Comparison of ENCODE assay signal across 8 cellular contexts in genomic region chrX:118116308-118117068, GRCh38. TPM values are rescaled to one million over a fixed set of nuclear protein-coding genes. Genes with fewer than 3 reads are reported as not detected.
DNase-seq lines count a peak whose midpoint lies in the region; ATAC-seq and TF ChIP-seq lines count a peak whose summit lies in the region.

KLHL13 (minus strand) TSS chrX:118116810; CDS start chrX:118028473, 88,337 bp downstream.

- peak; percentile 54 for DNase-seq in activated CD4-positive, alpha-beta T cell treated with anti-CD3 and anti-CD28 coated beads, Interleukin-2, amount 10 ng/mL, durations not matched to agents 24 days and 14 days
- no peak for DNase-seq in activated CD4-positive, alpha-beta T cell treated with anti-CD3 and anti-CD28 coated beads for 4 hours
- DNase-seq in NCI-H146 (lab: John Stamatoyannopoulos, UW) = peak; percentile 79
- peak; percentile 60 for DNase-seq in astrocyte of the hippocampus (ENCODE audit: low read depth, low spot score)
- DNase-seq in hepatocyte (ENCODE audit: low spot score) = peak; percentile 64
- peak; percentile 83 for DNase-seq in posterior vena cava (ENCODE audit: low spot score)
- DNase-seq in NCI-H2029 treated with DMSO at 0.1 percent for 48 hours (lab: John Stamatoyannopoulos, UW) = no peak

- H3K27ac ChIP-seq in hepatocyte = peak within 1 kb of the TSS; percentile 78

- H3K4me3 Mint-ChIP-seq in activated CD4-positive, alpha-beta T cell treated with anti-CD3 and anti-CD28 coated beads, Interleukin-2, amount 10 ng/mL, durations not matched to agents 24 days and 14 days = peak within 1 kb of the TSS; percentile 76

- H3K9me3 ChIP-seq in hepatocyte (ENCODE audit: low read depth) = no peaks in the 10 kb centered on the region

- peaks cover 4% of the 10 kb centered on the region for H4K20me1 ChIP-seq in hepatocyte (ENCODE audit: insufficient read depth, poor library complexity, severe bottlenecking)

- peaks cover 18% of the 10 kb centered on the region for H3K27me3 Mint-ChIP-seq in activated CD4-positive, alpha-beta T cell treated with anti-CD3 and anti-CD28 coated beads, Interleukin-2, amount 10 ng/mL, durations not matched to agents 24 days and 14 days

- no peak for TF ChIP-seq CTCF in hepatocyte (IDR thresholded peaks at IDR 0.05; ENCODE audit: poor library complexity)

- peaks cover 4% of the 10 kb centered on the region for H3K4me1 ChIP-seq in hepatocyte (ENCODE audit: insufficient read depth)

- intact Hi-C loops in activated CD4-positive, alpha-beta T cell treated with anti-CD3 and anti-CD28 coated beads, Interleukin-2, amount 10 ng/mL, durations not matched to agents 24 days and 14 days (cut with micrococcal nuclease) = no loop called here
- intact Hi-C loops in posterior vena cava (cut with DNase I) = no loop called here

- no peaks in the 10 kb centered on the region for H3K36me3 ChIP-seq in hepatocyte (replicated peaks; ENCODE audit: insufficient read depth, low read depth)

- H3K36me3 Mint-ChIP-seq in activated CD4-positive, alpha-beta T cell treated with anti-CD3 and anti-CD28 coated beads, Interleukin-2, amount 10 ng/mL, durations not matched to agents 24 days and 14 days (ENCODE audit: low read depth) = no peaks in the 10 kb centered on the region

- H3K4me2 ChIP-seq in hepatocyte = peak within 1 kb of the TSS; percentile 78

- ATAC-seq in HG02763 (IDR thresholded peaks at IDR 0.05; ENCODE audit: unreplicated experiment) = no peak

- 39% methylated on average over 47 of the region's 71 CpGs for WGBS in hepatocyte (ENCODE audit: low lambda C conversion rate, missing lambda C conversion rate)

- H3K9me2 ChIP-seq in hepatocyte (replicated peaks; ENCODE audit: insufficient read depth) = no peaks in the 10 kb centered on the region

- H3K27ac Mint-ChIP-seq in activated CD4-positive, alpha-beta T cell treated with anti-CD3 and anti-CD28 coated beads, Interleukin-2, amount 10 ng/mL, durations not matched to agents 24 days and 14 days = peak within 1 kb of the TSS; percentile 47

- H3K4me1 Mint-ChIP-seq in activated CD4-positive, alpha-beta T cell treated with anti-CD3 and anti-CD28 coated beads, Interleukin-2, amount 10 ng/mL, durations not matched to agents 24 days and 14 days = no peaks in the 10 kb centered on the region

- H3K9me3 Mint-ChIP-seq in activated CD4-positive, alpha-beta T cell treated with anti-CD3 and anti-CD28 coated beads, Interleukin-2, amount 10 ng/mL, durations not matched to agents 24 days and 14 days = no peaks in the 10 kb centered on the region

- peaks cover 30% of the 10 kb centered on the region for H3K79me2 ChIP-seq in hepatocyte

- H3K4me3 ChIP-seq in hepatocyte = peak within 1 kb of the TSS; percentile 87

- peak within 1 kb of the TSS; percentile 58 for H2AFZ ChIP-seq in hepatocyte

- no peaks in the 10 kb centered on the region for H3K27me3 ChIP-seq in hepatocyte

RNA-seq across cellular contexts. Expression of gene KLHL13, which starts in this region (rescaled TPM):
- 0.19 and 0.28 TPM in 2 replicates for total RNA-seq in activated CD4-positive, alpha-beta T cell treated with anti-CD3 and anti-CD28 coated beads, Interleukin-2, amount 10 ng/mL, durations not matched to agents 24 days and 14 days
- 44.9 and 49.4 TPM in 2 replicates for total RNA-seq in hepatocyte
- polyA plus RNA-seq in hepatocyte = 12.3 and 18.5 TPM in 2 replicates
- total RNA-seq in posterior vena cava = 10 to 100 TPM; 10.3 to 13.0 TPM

Comparison
In these comparisons a context has a peak if more than half of its experiments do, and no peak if none do; other contexts are left out.
1. Peak in DNase-seq in activated CD4-positive, alpha-beta T cell treated with anti-CD3 and anti-CD28 coated beads, Interleukin-2, amount 10 ng/mL, durations not matched to agents 24 days and 14 days; RNA of the gene not detected or under 1 TPM.
2. DNase-seq: peak in NCI-H146 (single experiment), astrocyte of the hippocampus (single experiment), hepatocyte (single experiment) and posterior vena cava (single experiment); none in activated CD4-positive, alpha-beta T cell treated with anti-CD3 and anti-CD28 coated beads for 4 hours (0 of 2) and NCI-H2029 treated with DMSO at 0.1 percent for 48 hours (single experiment).